In the genomic region with DNA sequence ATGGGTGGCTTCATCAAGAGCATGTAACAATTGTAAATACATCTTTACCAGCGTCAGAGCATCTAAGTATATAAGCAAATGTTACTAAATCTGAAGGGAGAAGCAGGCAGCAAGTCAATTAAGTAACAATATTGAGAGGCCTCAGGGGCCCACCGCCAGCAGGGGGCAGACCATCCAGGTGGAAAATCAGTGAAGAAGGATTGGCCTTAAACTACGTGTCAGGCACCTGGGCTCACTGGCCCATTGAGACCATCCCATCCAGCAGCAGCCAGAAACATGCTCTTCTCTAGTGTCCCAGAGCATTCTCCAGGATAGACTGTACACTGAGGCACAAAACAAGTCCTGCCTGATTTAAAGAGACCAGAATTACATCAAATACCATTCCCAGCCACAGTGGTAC, we compare ENCODE assay signal across 8 cellular contexts.
DNase-seq lines count a peak whose midpoint lies in the region; ATAC-seq and TF ChIP-seq lines count a peak whose summit lies in the region.

No MANE protein-coding gene starts in this region.

- TF ChIP-seq CTCF in GM12872 (IDR thresholded peaks at IDR 0.05; ENCODE audit: insufficient read depth, low read depth, low read length), result peak; percentile 74
- TF ChIP-seq CTCF in astrocyte of the spinal cord (IDR thresholded peaks at IDR 0.05; ENCODE audit: low read depth, low read length), result peak; percentile 43
- peak in 1 of 2 donors; percentile 36 for TF ChIP-seq CTCF in left lung (IDR thresholded peaks at IDR 0.05)

- no peaks in the 10 kb centered on the region for H3K9me3 ChIP-seq in left lung

- H3K36me3 ChIP-seq in left lung, result no peaks in the 10 kb centered on the region

- intact Hi-C loops in left lung (cut with DNase I), result no loop called here

- DNase-seq in ACHN (peak; percentile 22), NCI-H1092 treated with DMSO at 0.1 percent for 48 hours (lab: John Stamatoyannopoulos, UW) (peak; percentile 36), astrocyte of the spinal cord (ENCODE audit: low read depth, low spot score) (no peak), left lung (no peak), cortex of kidney (lab: John Stamatoyannopoulos, UW) (no peak)

- in situ Hi-C loops in ACHN (cut with HindIII; ENCODE audit: low pct_ligation_motif_present, low pct_unique_long_range_greater_than_20kb, low sequenced_read_pairs), result no loop called here
- in situ Hi-C loops in astrocyte of the spinal cord (cut with HindIII; ENCODE audit: low sequenced_read_pairs), result no loop called here

- H3K4me3 ChIP-seq in astrocyte of the spinal cord (ENCODE audit: low read depth, low read length), result no peak overlapping the region
- H3K4me3 ChIP-seq in left lung, result no peak overlapping the region

- no peaks in the 10 kb centered on the region for H3K4me1 ChIP-seq in left lung

- H3K27ac ChIP-seq in left lung, result no peak overlapping the region

- ATAC-seq in left lung, result peak; percentile 55
- ATAC-seq in GM19467 (IDR thresholded peaks at IDR 0.05; ENCODE audit: unreplicated experiment), result no peak
- no peak for ATAC-seq in GM18519 (IDR thresholded peaks at IDR 0.05; ENCODE audit: low FRiP score, unreplicated experiment)

- no peaks in the 10 kb centered on the region for H3K27me3 ChIP-seq in left lung

Comparison
In these comparisons a context has a peak if more than half of its experiments do, and no peak if none do; other contexts are left out.
1. DNase-seq: peak in ACHN (single experiment) and NCI-H1092 treated with DMSO at 0.1 percent for 48 hours (single experiment); none in astrocyte of the spinal cord (single experiment), left lung (0 of 2) and cortex of kidney (single experiment).